ENCODE assay signal across 19 cellular contexts in the genomic region with DNA sequence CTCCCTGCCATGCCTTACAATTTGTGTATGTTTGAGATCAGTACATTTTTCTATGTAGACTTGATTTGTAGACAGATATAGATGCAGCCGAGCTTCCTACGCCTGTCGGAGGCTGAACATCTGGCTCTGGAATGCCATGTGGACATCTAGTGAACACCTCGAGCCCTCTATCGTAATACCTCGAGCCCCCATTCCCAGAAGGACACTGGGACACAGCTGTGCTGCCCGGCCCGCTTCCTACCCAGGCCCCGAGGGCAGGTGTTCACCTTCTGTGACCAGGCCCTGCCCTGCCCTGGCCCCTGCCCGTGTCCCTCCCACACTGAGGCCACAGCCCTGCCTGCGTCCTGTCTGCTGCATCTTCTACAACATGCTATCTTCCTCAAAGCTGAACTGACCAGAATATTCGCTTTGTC. TPM values are rescaled to one million over a fixed set of nuclear protein-coding genes. Genes with fewer than 3 reads are reported as not detected.
DNase-seq lines count a peak whose midpoint lies in the region; ATAC-seq, FAIRE-seq and TF ChIP-seq lines count a peak whose summit lies in the region.
"Had no signal": no experiment of that assay in that cellular context is flagged by ENCODE, and none has a peak within 500 bp of the region (broad histone marks: within the 10 kb centered on the region; RNA-seq: fewer than 3 reads in every experiment).

No MANE protein-coding gene starts in this region.

- ATAC-seq in stimulated activated effector memory CD8-positive, alpha-beta T cell treated with anti-CD3 and anti-CD28 coated beads, Interleukin-12 subunit alpha, Interleukin-12 subunit beta, amount 100 ng/mL, for 72 hours: peak; percentile 33
- ATAC-seq: naive thymus-derived CD8-positive, alpha-beta T cell had no signal

- H3K9me3 Mint-ChIP-seq in astrocyte (ENCODE audit: unreplicated experiment) (peaks cover 3% of the 10 kb centered on the region), endothelial cell (ENCODE audit: unreplicated experiment) (no peaks in the 10 kb centered on the region)
- no peaks in the 10 kb centered on the region for H3K9me3 Mint-ChIP-seq in stimulated activated effector memory CD8-positive, alpha-beta T cell treated with anti-CD3 and anti-CD28 coated beads, Interleukin-12 subunit alpha, Interleukin-12 subunit beta, amount 100 ng/mL, for 72 hours
- H3K9me3 Mint-ChIP-seq: activated CD4-positive, alpha-beta memory T cell treated with anti-CD3 and anti-CD28 coated beads for 36 hours; naive thymus-derived CD8-positive, alpha-beta T cell had no signal

- peak overlapping the region; percentile 98 for H4K91ac ChIP-seq in mesenchymal stem cell (ENCODE audit: low read length)

- H2BK5ac ChIP-seq in mesenchymal stem cell (ENCODE audit: low read depth, low read length, poor library complexity, severe bottlenecking): no peak overlapping the region

- no peak for DNase-seq in astrocyte (ENCODE audit: low read depth)
- no peak for DNase-seq in endothelial cell (ENCODE audit: low spot score)
- no peak for DNase-seq in mesenchymal stem cell
- no peak for DNase-seq in stimulated activated effector memory CD8-positive, alpha-beta T cell treated with anti-CD3 and anti-CD28 coated beads, Interleukin-12 subunit alpha, Interleukin-12 subunit beta, amount 100 ng/mL, for 72 hours (ENCODE audit: low spot score in 2 of 2)
- no peak for DNase-seq in activated naive CD4-positive, alpha-beta T cell treated with anti-CD3 and anti-CD28 coated beads, Interleukin-2, amount 50 U/mL, for 16 hours
- DNase-seq in NCI-H345 treated with DMSO at 0.1 percent for 48 hours (lab: John Stamatoyannopoulos, UW; ENCODE audit: unreplicated experiment): no peak
- DNase-seq in COLO829 (ENCODE audit: low spot score): no peak
- DNase-seq in activated CD4-positive, alpha-beta T cell treated with anti-CD3 and anti-CD28 coated beads, Interleukin-2, amount 50 U/mL, for 48 hours: no peak
- DNase-seq: activated CD4-positive, alpha-beta memory T cell treated with anti-CD3 and anti-CD28 coated beads for 36 hours; activated T-cell treated with anti-CD3 and anti-CD28 coated beads, Interleukin-2, amount 50 U/mL, for 48 hours; COR-L47; foreskin fibroblast; HFFc6; naive thymus-derived CD8-positive, alpha-beta T cell; NCI-H1694 treated with DMSO at 0.1 percent for 48 hours; NCI-H446; NK-92 treated with Interleukin-12 subunit alpha and Interleukin-12 subunit beta, amount 100 ng/mL, for 24 hours; RPMI8226 had no signal

- H3K4me3 Mint-ChIP-seq in astrocyte (ENCODE audit: unreplicated experiment): no peak overlapping the region
- H3K4me3 Mint-ChIP-seq in endothelial cell (ENCODE audit: unreplicated experiment): peak overlapping the region; percentile 86
- no peak overlapping the region for H3K4me3 Mint-ChIP-seq in stimulated activated effector memory CD8-positive, alpha-beta T cell treated with anti-CD3 and anti-CD28 coated beads, Interleukin-12 subunit alpha, Interleukin-12 subunit beta, amount 100 ng/mL, for 72 hours
- H3K4me3 Mint-ChIP-seq: activated CD4-positive, alpha-beta memory T cell treated with anti-CD3 and anti-CD28 coated beads for 36 hours; HFFc6; naive thymus-derived CD8-positive, alpha-beta T cell had no signal

- no peak for TF ChIP-seq CTCF in astrocyte (IDR thresholded peaks at IDR 0.05; ENCODE audit: insufficient read depth, low read depth, low read length)
- no peak for TF ChIP-seq CTCF in endothelial cell (IDR thresholded peaks at IDR 0.05; ENCODE audit: unreplicated experiment)

- H2AK5ac ChIP-seq in mesenchymal stem cell (ENCODE audit: low read length, severe bottlenecking): peak overlapping the region; percentile 18

- H3K79me2 ChIP-seq in astrocyte (ENCODE audit: insufficient read depth, low read length): peaks cover 81% of the 10 kb centered on the region

- H2BK120ac ChIP-seq in mesenchymal stem cell (ENCODE audit: low read depth, low read length): peak overlapping the region; percentile 87

- H3K14ac ChIP-seq in mesenchymal stem cell (ENCODE audit: low read length in 2 of 2): no peak overlapping the region

- H3K4ac ChIP-seq in mesenchymal stem cell (ENCODE audit: low read depth in 1 of 2, low read length in 2 of 2): peak overlapping the region; percentile 75 to 83

- 79% methylated on average over 12 of the region's 12 CpGs for WGBS in mesenchymal stem cell

- H4K8ac ChIP-seq in mesenchymal stem cell (ENCODE audit: low read length): peak overlapping the region; percentile 86

- H3K4me2 ChIP-seq in astrocyte (ENCODE audit: low read length): no peak overlapping the region
- no peak overlapping the region for H3K4me2 ChIP-seq in mesenchymal stem cell (ENCODE audit: low read length, poor library complexity, severe bottlenecking)

- peak overlapping the region; percentile 96 for H2BK12ac ChIP-seq in mesenchymal stem cell (ENCODE audit: low read length in 2 of 2)

- H4K20me1 ChIP-seq in astrocyte (ENCODE audit: insufficient read depth, low read length): no peaks in the 10 kb centered on the region

- H3K36me3 ChIP-seq in astrocyte (ENCODE audit: insufficient read depth, low read length) (no peaks in the 10 kb centered on the region), mesenchymal stem cell (ENCODE audit: control insufficient read depth in 1 of 2, insufficient read depth in 2 of 2, low read depth in 1 of 2, low read length in 2 of 2) (peaks cover 0 to 6% of the 10 kb centered on the region in 2 experiments)
- H3K36me3 ChIP-seq: cardiac muscle cell had no signal

- H3K9me3 ChIP-seq in astrocyte (ENCODE audit: insufficient read depth, low read depth, low read length) (no peaks in the 10 kb centered on the region), mesenchymal stem cell (ENCODE audit: control insufficient read depth, low read length) (no peaks in the 10 kb centered on the region)

- H3K9ac ChIP-seq in astrocyte (ENCODE audit: low read length) (no peak overlapping the region), mesenchymal stem cell (ENCODE audit: low read length) (no peak overlapping the region)

- H3K36me3 Mint-ChIP-seq in astrocyte (ENCODE audit: low read depth, unreplicated experiment): peaks cover 23% of the 10 kb centered on the region
- H3K36me3 Mint-ChIP-seq in endothelial cell (ENCODE audit: low read depth, unreplicated experiment): peaks cover 42% of the 10 kb centered on the region
- no peaks in the 10 kb centered on the region for H3K36me3 Mint-ChIP-seq in stimulated activated effector memory CD8-positive, alpha-beta T cell treated with anti-CD3 and anti-CD28 coated beads, Interleukin-12 subunit alpha, Interleukin-12 subunit beta, amount 100 ng/mL, for 72 hours

- H3K4me3 ChIP-seq in astrocyte (ENCODE audit: insufficient read depth, low read depth, low read length): no peak overlapping the region
- peak overlapping the region in 1 of 2 experiments; percentile 34 for H3K4me3 ChIP-seq in mesenchymal stem cell (ENCODE audit: insufficient read depth in 1 of 2, low read depth in 1 of 2, low read length in 2 of 2)
- H3K4me3 ChIP-seq: cardiac muscle cell had no signal

- FAIRE-seq in astrocyte (lab: Jason Lieb, UNC): no peak

- H3K4me1 Mint-ChIP-seq in astrocyte (ENCODE audit: low read depth, unreplicated experiment) (peaks cover 39% of the 10 kb centered on the region), endothelial cell (ENCODE audit: unreplicated experiment) (peaks cover 85% of the 10 kb centered on the region)
- H3K4me1 Mint-ChIP-seq in stimulated activated effector memory CD8-positive, alpha-beta T cell treated with anti-CD3 and anti-CD28 coated beads, Interleukin-12 subunit alpha, Interleukin-12 subunit beta, amount 100 ng/mL, for 72 hours: no peaks in the 10 kb centered on the region

- no peak overlapping the region for H3K27ac ChIP-seq in astrocyte (ENCODE audit: low read depth, low read length)
- H3K27ac ChIP-seq in mesenchymal stem cell (ENCODE audit: low read length, poor library complexity, severe bottlenecking): no peak overlapping the region
- H3K27ac ChIP-seq: cardiac muscle cell had no signal

- peak overlapping the region in 1 of 2 experiments; percentile 20 for H3K23ac ChIP-seq in mesenchymal stem cell (ENCODE audit: low read length in 2 of 2)

- no peak overlapping the region for H2BK15ac ChIP-seq in mesenchymal stem cell (ENCODE audit: low read depth, poor library complexity, severe bottlenecking)

- H3K79me1 ChIP-seq in mesenchymal stem cell (replicated peaks; ENCODE audit: low read length, poor library complexity, severe bottlenecking): peaks cover 25% of the 10 kb centered on the region

- H2AFZ ChIP-seq in astrocyte (ENCODE audit: low read depth, low read length) (no peak overlapping the region), mesenchymal stem cell (ENCODE audit: low read depth, low read length) (no peak overlapping the region)

- peak overlapping the region; percentile 73 to 92 for H3K18ac ChIP-seq in mesenchymal stem cell (ENCODE audit: low read depth in 1 of 2, low read length in 2 of 2)

- H3K27ac Mint-ChIP-seq in astrocyte (ENCODE audit: unreplicated experiment) (peak overlapping the region; percentile 95), endothelial cell (ENCODE audit: unreplicated experiment) (peak overlapping the region; percentile 98)
- H3K27ac Mint-ChIP-seq in stimulated activated effector memory CD8-positive, alpha-beta T cell treated with anti-CD3 and anti-CD28 coated beads, Interleukin-12 subunit alpha, Interleukin-12 subunit beta, amount 100 ng/mL, for 72 hours: no peak overlapping the region
- H3K27ac Mint-ChIP-seq: activated CD4-positive, alpha-beta memory T cell treated with anti-CD3 and anti-CD28 coated beads for 36 hours; HFFc6; naive thymus-derived CD8-positive, alpha-beta T cell had no signal

- H3K4me1 ChIP-seq in astrocyte (ENCODE audit: insufficient read depth, low read length): peaks cover 30% of the 10 kb centered on the region
- H3K4me1 ChIP-seq in mesenchymal stem cell (ENCODE audit: control insufficient read depth, insufficient read depth, low read depth, low read length): peaks cover 31% of the 10 kb centered on the region

- H3K27me3 ChIP-seq in astrocyte (ENCODE audit: insufficient read depth, low read length): no peaks in the 10 kb centered on the region
- H3K27me3 ChIP-seq in mesenchymal stem cell (ENCODE audit: control insufficient read depth in 1 of 2, insufficient read depth in 1 of 2, low read length in 2 of 2): no peaks in the 10 kb centered on the region
- H3K27me3 ChIP-seq: cardiac muscle cell had no signal

- no peaks in the 10 kb centered on the region for H3K27me3 Mint-ChIP-seq in astrocyte (ENCODE audit: low read depth, unreplicated experiment)
- H3K27me3 Mint-ChIP-seq in endothelial cell (ENCODE audit: unreplicated experiment): peaks cover 13% of the 10 kb centered on the region
- H3K27me3 Mint-ChIP-seq: activated CD4-positive, alpha-beta memory T cell treated with anti-CD3 and anti-CD28 coated beads for 36 hours; naive thymus-derived CD8-positive, alpha-beta T cell had no signal

RNA-seq across cellular contexts. Expression of a gene that starts 12.9 kb away (rescaled TPM):
- total RNA-seq in astrocyte (33.5 and 38.8 TPM in 2 replicates), endothelial cell (ENCODE audit: unreplicated experiment) (105 TPM)
- polyA plus RNA-seq in mesenchymal stem cell (2013, experiment 1 of 2): 141 TPM
- polyA plus RNA-seq in mesenchymal stem cell (2013, experiment 2 of 2): 139 TPM

RNA-seq across cellular contexts. Expression of a gene that starts 27.7 kb away (rescaled TPM):
- total RNA-seq in astrocyte (1.2 and 1.3 TPM in 2 replicates), endothelial cell (ENCODE audit: unreplicated experiment) (4.9 TPM)
- polyA plus RNA-seq in mesenchymal stem cell (2013, experiment 1 of 2): 0.43 TPM
- polyA plus RNA-seq in mesenchymal stem cell (2013, experiment 2 of 2): 0.37 TPM
